1 cellular context compared by ENCODE assay signal in genomic region chr16:66490774-66491715, GRCh38.
TF ChIP-seq lines count a peak whose summit lies in the region.

No MANE protein-coding gene starts in this region.

TF ChIP-seq in H1, 55 proteins besides CTCF, POLR2A, EP300 and RAD21 (continued from another document):
- TF ChIP-seq EGR1 (IDR thresholded peaks at IDR 0.05; ENCODE audit: borderline replicate concordance, low read depth, low read length), result no peak
- TF ChIP-seq RXRA (IDR thresholded peaks at IDR 0.05; ENCODE audit: insufficient read depth, low read depth, low read length), result no peak
- TF ChIP-seq CHD7 (IDR thresholded peaks at IDR 0.05; ENCODE audit: insufficient replicate concordance, low read length), result no peak
- TF ChIP-seq SRF (IDR thresholded peaks at IDR 0.05; ENCODE audit: low read depth, low read length), result no peak
- TF ChIP-seq MAFK (IDR thresholded peaks at IDR 0.05; ENCODE audit: low read depth, low read length), result no peak
- no peak for TF ChIP-seq CTBP2 (IDR thresholded peaks at IDR 0.05; ENCODE audit: borderline replicate concordance, insufficient read depth, insufficient read length, low read length)
- no peak for TF ChIP-seq NANOG (IDR thresholded peaks at IDR 0.05; ENCODE audit: insufficient read depth, low read depth, low read length, poor library complexity, severe bottlenecking)
- no peak for TF ChIP-seq RNF2 (IDR thresholded peaks at IDR 0.05; ENCODE audit: borderline replicate concordance, low read depth, low read length, missing control alignments, poor library complexity, severe bottlenecking)
- no peak for TF ChIP-seq TCF12 (IDR thresholded peaks at IDR 0.05; ENCODE audit: low read depth, low read length)
TF ChIP-seq in H1: peak in this region for 0.
